8 cellular contexts compared by ENCODE assay signal in the genomic region with DNA sequence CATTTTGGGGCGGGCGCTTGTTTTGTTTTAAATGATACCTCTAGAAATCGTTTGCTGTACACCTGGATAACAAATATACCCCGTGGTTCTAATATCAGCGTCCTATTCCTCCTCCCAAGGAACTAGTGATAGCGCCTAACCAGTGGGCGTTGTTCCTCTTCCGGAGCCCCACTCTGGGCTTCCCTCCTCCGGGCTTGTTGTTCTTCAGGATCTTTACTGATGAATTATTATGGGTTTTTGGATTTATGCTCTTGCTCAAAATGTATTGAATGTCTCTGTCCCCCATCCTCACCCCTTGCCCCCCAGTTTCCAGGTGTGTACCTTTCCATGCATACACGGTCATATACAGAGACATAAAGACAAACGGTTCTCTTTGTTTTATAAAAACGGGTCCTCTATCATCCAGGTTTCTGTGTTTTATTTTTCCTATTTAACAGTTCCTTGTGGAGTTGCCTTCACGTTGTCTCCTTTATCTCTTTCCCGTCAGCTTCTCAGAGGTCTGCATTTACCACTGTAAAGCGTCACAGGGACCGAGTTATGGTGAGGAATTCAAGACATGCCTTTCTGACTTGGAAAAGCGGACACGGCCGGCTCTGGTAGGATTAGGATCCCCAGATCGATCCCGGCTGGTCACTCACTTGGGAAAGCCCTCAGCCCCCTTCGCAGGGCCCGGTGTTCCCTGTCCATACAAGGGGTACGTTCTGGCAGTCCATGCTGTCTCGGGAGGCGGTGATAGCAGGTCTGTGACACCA. TPM values are rescaled to one million over a fixed set of nuclear protein-coding genes. Genes with fewer than 3 reads are reported as not detected.
DNase-seq lines count a peak whose midpoint lies in the region; TF ChIP-seq lines count a peak whose summit lies in the region.

No MANE protein-coding gene starts in this region.

- peaks cover 5% of the 10 kb centered on the region for H3K36me3 Mint-ChIP-seq in activated CD4-positive, alpha-beta T cell treated with anti-CD3 and anti-CD28 coated beads, Interleukin-2, amount 10 ng/mL, durations not matched to agents 7 days and 5 days (ENCODE audit: low read depth)

- H3K4me3 ChIP-seq in liver (ENCODE audit: low read depth in 1 of 3, low read length in 3 of 3) = peak overlapping the region in 2 of 3 donors; percentile 18 to 73
- H3K4me3 ChIP-seq in thymus (ENCODE audit: low read length) = peak overlapping the region; percentile 45

- no peaks in the 10 kb centered on the region for H3K27me3 ChIP-seq in liver (ENCODE audit: control insufficient read depth in 4 of 4, insufficient read depth in 4 of 4, low read length in 3 of 4)
- peaks cover 47% of the 10 kb centered on the region for H3K27me3 ChIP-seq in thymus (ENCODE audit: control insufficient read depth, insufficient read depth)

- no peak for TF ChIP-seq CTCF in liver (IDR thresholded peaks at IDR 0.05; ENCODE audit: low read depth, low read length, missing input control)

- no peaks in the 10 kb centered on the region for H3K9me3 Mint-ChIP-seq in activated CD4-positive, alpha-beta T cell treated with anti-CD3 and anti-CD28 coated beads, Interleukin-2, amount 10 ng/mL, durations not matched to agents 7 days and 5 days

- POLR2A ChIA-PET in activated CD4-positive, alpha-beta T cell treated with anti-CD3 and anti-CD28 coated beads, Interleukin-2, amount 10 ng/mL, durations not matched to agents 7 days and 5 days (lab: Charles Lee) = interaction anchor here (0.6 kb wide), 1 partner anchor 59 kb away, joined by 3 read pairs; no protein-coding TSS in a partner anchor

- no peak overlapping the region for H3K27ac Mint-ChIP-seq in activated CD4-positive, alpha-beta T cell treated with anti-CD3 and anti-CD28 coated beads, Interleukin-2, amount 10 ng/mL, durations not matched to agents 7 days and 5 days

- H3K9ac ChIP-seq in liver (ENCODE audit: low read depth in 1 of 2, low read length in 2 of 2) = no peak overlapping the region

- TF ChIP-seq RAD21 in liver (IDR thresholded peaks at IDR 0.05) = no peak

- no peaks in the 10 kb centered on the region for H3K9me3 ChIP-seq in liver (ENCODE audit: control insufficient read depth in 4 of 4, low read length in 3 of 4)
- H3K9me3 ChIP-seq in thymus (ENCODE audit: control insufficient read depth) = peaks cover 1% of the 10 kb centered on the region

- H3K36me3 ChIP-seq in liver (ENCODE audit: control insufficient read depth in 4 of 4, insufficient read depth in 3 of 4, low read depth in 1 of 4, low read length in 3 of 4) (no peaks in the 10 kb centered on the region), thymus (ENCODE audit: control insufficient read depth, insufficient read depth) (no peaks in the 10 kb centered on the region)

- H3K27me3 Mint-ChIP-seq in activated CD4-positive, alpha-beta T cell treated with anti-CD3 and anti-CD28 coated beads, Interleukin-2, amount 10 ng/mL, durations not matched to agents 7 days and 5 days = peaks cover 72% of the 10 kb centered on the region

- CTCF ChIA-PET in activated CD4-positive, alpha-beta T cell treated with anti-CD3 and anti-CD28 coated beads, Interleukin-2, amount 10 ng/mL, durations not matched to agents 7 days and 5 days (lab: Charles Lee) = interaction anchor here (1.1 kb wide), 1 partner anchor 11 kb away, joined by 3 read pairs; no protein-coding TSS in a partner anchor

- H3K4me1 ChIP-seq in liver (ENCODE audit: control insufficient read depth in 4 of 4, insufficient read depth in 4 of 4, low read length in 3 of 4) (peaks cover 25 to 49% (median 41%) of the 10 kb centered on the region in 4 donors), thymus (ENCODE audit: control insufficient read depth, insufficient read depth, low read length) (peaks cover 3% of the 10 kb centered on the region)

- 31% methylated on average over 26 of the region's 26 CpGs for WGBS in liver
- WGBS in thymus = 6% methylated on average over 26 of the region's 26 CpGs

- H3K4me3 Mint-ChIP-seq in activated CD4-positive, alpha-beta T cell treated with anti-CD3 and anti-CD28 coated beads, Interleukin-2, amount 10 ng/mL, durations not matched to agents 7 days and 5 days = peak overlapping the region; percentile 75

- no peak for DNase-seq in activated CD4-positive, alpha-beta T cell treated with anti-CD3 and anti-CD28 coated beads, Interleukin-2, amount 10 ng/mL, durations not matched to agents 7 days and 5 days
- no peak for DNase-seq in activated CD4-positive, alpha-beta T cell treated with anti-CD3 and anti-CD28 coated beads, Interleukin-2, amount 50 U/mL, for 4 hours
- DNase-seq in astrocyte of the hippocampus (ENCODE audit: low read depth, low spot score) (peak; percentile 50), AG20443 (ENCODE audit: low spot score) (no peak), NOMO-1 treated with dmso at 0.1 percent for 144 hours (lab: John Stamatoyannopoulos, UW; ENCODE audit: unreplicated experiment) (no peak), activated gamma-delta T cell (lab: John Stamatoyannopoulos, UW) (no peak)

- H3K4me1 Mint-ChIP-seq in activated CD4-positive, alpha-beta T cell treated with anti-CD3 and anti-CD28 coated beads, Interleukin-2, amount 10 ng/mL, durations not matched to agents 7 days and 5 days = peaks cover 68% of the 10 kb centered on the region

- H3K27ac ChIP-seq in liver (ENCODE audit: low read depth in 1 of 2, low read length in 2 of 2) (peak overlapping the region; percentile 90 to 91), thymus (ENCODE audit: low read depth) (peak overlapping the region; percentile 66)

TF ChIP-seq in liver, 16 proteins besides CTCF, POLR2A, EP300 and RAD21:
- TF ChIP-seq YY1 (IDR thresholded peaks at IDR 0.05) = no peak
- no peak for TF ChIP-seq HNF4G (IDR thresholded peaks at IDR 0.05)
- peak in 1 of 2 donors; percentile 32 for TF ChIP-seq RXRA (IDR thresholded peaks at IDR 0.05)
- TF ChIP-seq MAX (IDR thresholded peaks at IDR 0.05) = peak; percentile 27

RNA-seq across cellular contexts. Expression of gene PLEKHG3, which starts 0.7 kb away (rescaled TPM):
- total RNA-seq in activated CD4-positive, alpha-beta T cell treated with anti-CD3 and anti-CD28 coated beads, Interleukin-2, amount 10 ng/mL, durations not matched to agents 7 days and 5 days = 10 to 100 TPM; 36.0 to 39.5 TPM
- total RNA-seq in liver = 10 to 100 TPM; 14.5 to 14.7 TPM
- 10 to 100 TPM in 1 of 2 donors, 1 to 10 TPM in 1; 8.4 to 21.3 TPM for polyA plus RNA-seq in liver
- 8.5 TPM for polyA plus RNA-seq in thymus
